ENCODE assay signal across 9 cellular contexts in the genomic region with DNA sequence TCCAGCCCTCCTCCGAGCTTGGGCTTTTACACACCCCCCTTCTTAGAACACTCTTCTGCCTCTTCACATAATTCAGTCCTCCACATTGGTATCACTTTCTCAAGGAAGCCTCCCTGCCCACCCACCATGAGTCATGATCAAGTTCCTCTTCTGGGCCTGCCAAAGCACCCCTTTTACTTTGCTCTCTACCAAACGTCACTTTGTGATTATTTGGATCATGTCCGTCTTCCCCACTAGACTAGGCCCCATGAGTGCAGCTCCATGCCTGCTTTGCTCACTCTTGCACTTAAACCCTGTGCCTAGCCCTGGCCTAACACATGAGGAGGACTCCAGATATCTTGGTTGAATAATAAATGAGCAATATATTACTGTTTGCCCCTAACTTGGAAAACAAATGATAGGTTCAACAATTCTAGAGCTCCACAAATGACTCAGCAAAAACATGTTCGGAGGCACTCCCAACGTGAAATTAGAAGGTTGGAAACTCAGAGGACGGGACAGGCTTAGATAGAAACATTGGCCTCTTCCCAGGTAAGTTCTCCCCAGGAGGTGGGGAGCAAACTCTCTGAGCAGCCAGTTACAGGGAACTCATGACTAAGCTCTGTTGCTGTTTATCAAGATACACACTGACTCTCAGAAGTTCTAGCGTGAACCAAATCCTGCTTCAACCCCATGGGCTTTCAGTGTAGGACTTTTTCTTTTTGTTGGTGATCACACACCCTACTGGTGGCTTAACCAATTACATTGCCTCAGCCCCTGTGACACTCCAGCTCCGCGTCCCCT. TPM values are rescaled to one million over a fixed set of nuclear protein-coding genes. Genes with fewer than 3 reads are reported as not detected.
A peak's percentile ranks its signal among the peaks of the same experiment; 100 is the strongest.
DNase-seq lines count a peak whose midpoint lies in the region; ATAC-seq and TF ChIP-seq lines count a peak whose summit lies in the region.
"Had no signal": no experiment of that assay in that cellular context is flagged by ENCODE, and none has a peak within 500 bp of the region (broad histone marks: within the 10 kb centered on the region; RNA-seq: fewer than 3 reads in every experiment).

No MANE protein-coding gene starts in this region.

- H3K4me3 Mint-ChIP-seq in CD8-positive, alpha-beta memory T cell, result no peak overlapping the region

- peaks cover 0 to 1% (median 0%) of the 10 kb centered on the region in 3 donors for H3K36me3 Mint-ChIP-seq in CD8-positive, alpha-beta memory T cell

- H3K27me3 Mint-ChIP-seq in CD8-positive, alpha-beta memory T cell, result peaks cover 1 to 19% of the 10 kb centered on the region in 2 donors

- peak; percentile 71 for ATAC-seq in GM21529 (IDR thresholded peaks at IDR 0.05; ENCODE audit: unreplicated experiment)

- no peaks in the 10 kb centered on the region for H3K9me3 ChIP-seq in CD8-positive, alpha-beta memory T cell (ENCODE audit: low read length)
- H3K9me3 ChIP-seq in neutrophil, result no peaks in the 10 kb centered on the region

- no peak for DNase-seq in CD8-positive, alpha-beta memory T cell
- DNase-seq in NCI-H2081 treated with DMSO at 0.1 percent for 48 hours (lab: John Stamatoyannopoulos, UW) (peak; percentile 39), fibroblast of pulmonary artery (ENCODE audit: low read depth) (peak; percentile 91), cortex of kidney (lab: John Stamatoyannopoulos, UW) (no peak), NCI-H2171 (lab: John Stamatoyannopoulos, UW) (no peak)
- DNase-seq in activated CD8-positive, alpha-beta memory T cell treated with anti-CD3 and anti-CD28 coated beads for 48 hours (ENCODE audit: low read depth in 2 of 3, low spot score in 2 of 3), result peak in 2 of 3 experiments; percentile 2 to 22

- H3K4me1 ChIP-seq in CD8-positive, alpha-beta memory T cell (ENCODE audit: insufficient read depth, low read length), result no peaks in the 10 kb centered on the region
- peaks cover 12 to 13% of the 10 kb centered on the region in 2 experiments for H3K4me1 ChIP-seq in neutrophil (ENCODE audit: control insufficient read depth in 1 of 2, insufficient read depth in 1 of 2, low read depth in 1 of 2, low read length in 1 of 2)

- no peaks in the 10 kb centered on the region for H3K9me3 Mint-ChIP-seq in CD8-positive, alpha-beta memory T cell

- H3K27ac Mint-ChIP-seq in CD8-positive, alpha-beta memory T cell, result peak overlapping the region in 1 of 8 donors; percentile 55

- H3K36me3 ChIP-seq in CD8-positive, alpha-beta memory T cell (ENCODE audit: insufficient read depth, low read length), result no peaks in the 10 kb centered on the region
- H3K36me3 ChIP-seq in neutrophil, result no peaks in the 10 kb centered on the region

- CTCF ChIA-PET in CD8-positive, alpha-beta memory T cell (lab: Charles Lee), result no interaction called here

- H3K27me3 ChIP-seq in CD8-positive, alpha-beta memory T cell (ENCODE audit: insufficient read depth, low read length, poor library complexity, severe bottlenecking), result no peaks in the 10 kb centered on the region
- H3K27me3 ChIP-seq in neutrophil, result no peaks in the 10 kb centered on the region

- H3K4me1 Mint-ChIP-seq in CD8-positive, alpha-beta memory T cell, result no peaks in the 10 kb centered on the region

- POLR2A ChIA-PET in CD8-positive, alpha-beta memory T cell (lab: Charles Lee), result no interaction called here

- peak overlapping the region; percentile 72 for H3K27ac ChIP-seq in CD8-positive, alpha-beta memory T cell (ENCODE audit: low read depth, low read length)
- peak overlapping the region; percentile 80 for H3K27ac ChIP-seq in neutrophil

- H3K4me3 ChIP-seq in CD8-positive, alpha-beta memory T cell (ENCODE audit: low read length), result no peak overlapping the region
- H3K4me3 ChIP-seq in fibroblast of pulmonary artery (replicated peaks; ENCODE audit: low read depth, low read length) (no peak overlapping the region), neutrophil (ENCODE audit: low read depth in 1 of 2, low read length in 1 of 2) (peak overlapping the region; percentile 6 to 25)

- TF ChIP-seq CTCF in fibroblast of pulmonary artery (IDR thresholded peaks at IDR 0.05; ENCODE audit: low read length, missing control alignments), result peak; percentile 62
- TF ChIP-seq CTCF in neutrophil (IDR thresholded peaks at IDR 0.05), result peak; percentile 25

RNA-seq across cellular contexts. Expression of gene G6PC1, which starts 28.3 kb away (rescaled TPM):
- total RNA-seq in CD8-positive, alpha-beta memory T cell, result not detected
- polyA plus RNA-seq in CD8-positive, alpha-beta memory T cell, result not detected
- total RNA-seq: T-helper 2 cell treated with Interferon-gamma antibody and Interleukin-4, amounts not matched to agents 100 ng/mL and 5 ng/mL, for 36 hours had no signal

RNA-seq across cellular contexts. Expression of gene AARSD1, which starts 35.3 kb away (rescaled TPM):
- total RNA-seq in CD8-positive, alpha-beta memory T cell, result 100 to 1,000 TPM in 1 of 2 experiments, 10 to 100 TPM in 1; 99.1 to 102 TPM
- polyA plus RNA-seq in CD8-positive, alpha-beta memory T cell, result 39.4 TPM

RNA-seq across cellular contexts. Expression of gene PTGES3L, which starts 51.0 kb away (rescaled TPM):
- total RNA-seq in CD8-positive, alpha-beta memory T cell, result under 1 TPM; 0.37 to 0.55 TPM
- not detected for polyA plus RNA-seq in CD8-positive, alpha-beta memory T cell

RNA-seq across cellular contexts. Expression of gene RUNDC1, which starts 51.5 kb away (rescaled TPM):
- total RNA-seq in CD8-positive, alpha-beta memory T cell, result 10 to 100 TPM; 12.8 to 13.1 TPM
- polyA plus RNA-seq in CD8-positive, alpha-beta memory T cell, result 22.4 TPM

Comparison
In these comparisons a context has a peak if more than half of its experiments do, and no peak if none do; other contexts are left out.
1. DNase-seq: peak in NCI-H2081 treated with DMSO at 0.1 percent for 48 hours (single experiment), activated CD8-positive, alpha-beta memory T cell treated with anti-CD3 and anti-CD28 coated beads for 48 hours (2 of 3) and fibroblast of pulmonary artery (single experiment); none in CD8-positive, alpha-beta memory T cell (0 of 5), cortex of kidney (single experiment) and NCI-H2171 (single experiment).
2. H3K4me3 ChIP-seq: peak in neutrophil (2 of 2); none in CD8-positive, alpha-beta memory T cell (single experiment) and fibroblast of pulmonary artery (single experiment).